In the genomic region with DNA sequence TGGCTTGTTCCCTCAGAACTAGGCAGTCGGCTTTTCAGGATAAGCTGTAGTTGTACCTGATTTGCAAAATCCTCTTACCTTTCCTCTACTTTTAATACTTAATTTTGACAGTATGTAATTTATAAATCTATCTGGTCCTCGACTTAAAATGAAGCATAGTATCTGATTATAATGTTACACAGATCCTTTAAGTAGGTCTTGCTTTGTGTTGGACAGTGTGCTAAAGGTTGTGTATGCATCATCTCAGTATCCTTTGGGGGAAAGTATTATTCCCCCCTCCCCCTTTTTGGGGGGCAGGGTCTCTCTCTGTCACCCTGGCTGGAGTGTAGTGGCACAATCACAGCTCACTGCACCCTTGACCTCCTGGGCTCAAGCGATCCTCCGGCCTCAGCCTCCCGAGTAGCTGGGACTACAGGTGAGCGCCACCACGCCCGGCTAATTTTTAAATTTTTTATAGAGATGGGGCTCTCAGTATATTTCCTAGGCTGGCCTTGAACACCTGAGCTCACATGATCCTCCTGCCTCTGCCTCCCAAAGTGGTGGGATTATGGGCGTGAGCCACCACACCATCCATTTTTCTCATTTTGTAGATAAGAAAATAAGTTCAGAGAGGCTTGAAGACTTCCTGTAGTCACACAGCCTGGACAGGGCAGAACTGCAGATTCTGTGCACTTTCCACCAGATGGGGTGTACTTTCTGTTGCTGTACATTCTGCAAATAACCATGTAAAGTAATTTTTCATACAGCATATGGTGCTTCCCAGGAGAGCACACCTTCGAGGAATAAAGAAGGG, we compare ENCODE assay signal across 2 cellular contexts.
TF ChIP-seq lines count a peak whose summit lies in the region.

No MANE protein-coding gene starts in this region.

TF ChIP-seq in HCT116, 20 proteins besides CTCF, POLR2A, EP300 and RAD21:
- no peak for TF ChIP-seq SRF (IDR thresholded peaks at IDR 0.05; ENCODE audit: low read depth)
- 0 out of 2 replicates have a peak, but pooled peaks have one; percentile 2 for TF ChIP-seq JUND (IDR thresholded peaks at IDR 0.05)
- no peak; the same call in 1 of the 2 replicates for TF ChIP-seq ELF1 (IDR thresholded peaks at IDR 0.05; ENCODE audit: borderline replicate concordance, low read depth)

TF ChIP-seq in K562, 482 proteins besides CTCF, POLR2A, EP300 and RAD21 (continues in another document):
- TF ChIP-seq, protein P1, sequence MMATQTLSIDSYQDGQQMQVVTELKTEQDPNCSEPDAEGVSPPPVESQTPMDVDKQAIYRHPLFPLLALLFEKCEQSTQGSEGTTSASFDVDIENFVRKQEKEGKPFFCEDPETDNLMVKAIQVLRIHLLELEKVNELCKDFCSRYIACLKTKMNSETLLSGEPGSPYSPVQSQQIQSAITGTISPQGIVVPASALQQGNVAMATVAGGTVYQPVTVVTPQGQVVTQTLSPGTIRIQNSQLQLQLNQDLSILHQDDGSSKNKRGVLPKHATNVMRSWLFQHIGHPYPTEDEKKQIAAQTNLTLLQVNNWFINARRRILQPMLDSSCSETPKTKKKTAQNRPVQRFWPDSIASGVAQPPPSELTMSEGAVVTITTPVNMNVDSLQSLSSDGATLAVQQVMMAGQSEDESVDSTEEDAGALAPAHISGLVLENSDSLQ (IDR thresholded peaks at IDR 0.05) = no peak
- no peak for TF ChIP-seq ZNF146 (CRISPR knock-in tag; IDR thresholded peaks at IDR 0.05; ENCODE audit: unreplicated experiment)
- TF ChIP-seq ZNF12 (CRISPR knock-in tag; IDR thresholded peaks at IDR 0.05) = no peak
- no peak for TF ChIP-seq KAT8 (IDR thresholded peaks at IDR 0.05; ENCODE audit: low read depth)
- TF ChIP-seq, protein P2, sequence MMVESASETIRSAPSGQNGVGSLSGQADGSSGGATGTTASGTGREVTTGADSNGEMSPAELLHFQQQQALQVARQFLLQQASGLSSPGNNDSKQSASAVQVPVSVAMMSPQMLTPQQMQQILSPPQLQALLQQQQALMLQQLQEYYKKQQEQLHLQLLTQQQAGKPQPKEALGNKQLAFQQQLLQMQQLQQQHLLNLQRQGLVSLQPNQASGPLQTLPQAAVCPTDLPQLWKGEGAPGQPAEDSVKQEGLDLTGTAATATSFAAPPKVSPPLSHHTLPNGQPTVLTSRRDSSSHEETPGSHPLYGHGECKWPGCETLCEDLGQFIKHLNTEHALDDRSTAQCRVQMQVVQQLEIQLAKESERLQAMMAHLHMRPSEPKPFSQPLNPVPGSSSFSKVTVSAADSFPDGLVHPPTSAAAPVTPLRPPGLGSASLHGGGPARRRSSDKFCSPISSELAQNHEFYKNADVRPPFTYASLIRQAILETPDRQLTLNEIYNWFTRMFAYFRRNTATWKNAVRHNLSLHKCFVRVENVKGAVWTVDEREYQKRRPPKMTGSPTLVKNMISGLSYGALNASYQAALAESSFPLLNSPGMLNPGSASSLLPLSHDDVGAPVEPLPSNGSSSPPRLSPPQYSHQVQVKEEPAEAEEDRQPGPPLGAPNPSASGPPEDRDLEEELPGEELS (CRISPR knock-in tag; IDR thresholded peaks at IDR 0.05; ENCODE audit: borderline replicate concordance) = peak; percentile 54; the same call in 1 of the 2 replicates
- no peak for TF ChIP-seq ZKSCAN1 (IDR thresholded peaks at IDR 0.05; ENCODE audit: low read depth, low read length)
- TF ChIP-seq HMG20A (CRISPR knock-in tag; conservative IDR thresholded peaks at IDR 0.05) = 0 out of 2 replicates have a peak, but pooled peaks have one; percentile 64
- no peak for TF ChIP-seq BMI1 (IDR thresholded peaks at IDR 0.05; ENCODE audit: low read length)
- peak; percentile 43 for TF ChIP-seq ZFP36 (IDR thresholded peaks at IDR 0.05; ENCODE audit: low read depth, low read length, partially characterized antibody)
- no peak for TF ChIP-seq ASH1L (IDR thresholded peaks at IDR 0.05; ENCODE audit: borderline replicate concordance, low read depth, partially characterized antibody)
- TF ChIP-seq KLF13 (tag; IDR thresholded peaks at IDR 0.05; ENCODE audit: borderline replicate concordance, low read depth) = 0 out of 2 replicates have a peak, but pooled peaks have one; percentile 10
- TF ChIP-seq ZNF324 (CRISPR knock-in tag; IDR thresholded peaks at IDR 0.05) = 0 out of 2 replicates have a peak, but pooled peaks have one; percentile 10
- no peak for TF ChIP-seq PTTG1 (tag; IDR thresholded peaks at IDR 0.05; ENCODE audit: low read depth)
- TF ChIP-seq, protein P3, sequence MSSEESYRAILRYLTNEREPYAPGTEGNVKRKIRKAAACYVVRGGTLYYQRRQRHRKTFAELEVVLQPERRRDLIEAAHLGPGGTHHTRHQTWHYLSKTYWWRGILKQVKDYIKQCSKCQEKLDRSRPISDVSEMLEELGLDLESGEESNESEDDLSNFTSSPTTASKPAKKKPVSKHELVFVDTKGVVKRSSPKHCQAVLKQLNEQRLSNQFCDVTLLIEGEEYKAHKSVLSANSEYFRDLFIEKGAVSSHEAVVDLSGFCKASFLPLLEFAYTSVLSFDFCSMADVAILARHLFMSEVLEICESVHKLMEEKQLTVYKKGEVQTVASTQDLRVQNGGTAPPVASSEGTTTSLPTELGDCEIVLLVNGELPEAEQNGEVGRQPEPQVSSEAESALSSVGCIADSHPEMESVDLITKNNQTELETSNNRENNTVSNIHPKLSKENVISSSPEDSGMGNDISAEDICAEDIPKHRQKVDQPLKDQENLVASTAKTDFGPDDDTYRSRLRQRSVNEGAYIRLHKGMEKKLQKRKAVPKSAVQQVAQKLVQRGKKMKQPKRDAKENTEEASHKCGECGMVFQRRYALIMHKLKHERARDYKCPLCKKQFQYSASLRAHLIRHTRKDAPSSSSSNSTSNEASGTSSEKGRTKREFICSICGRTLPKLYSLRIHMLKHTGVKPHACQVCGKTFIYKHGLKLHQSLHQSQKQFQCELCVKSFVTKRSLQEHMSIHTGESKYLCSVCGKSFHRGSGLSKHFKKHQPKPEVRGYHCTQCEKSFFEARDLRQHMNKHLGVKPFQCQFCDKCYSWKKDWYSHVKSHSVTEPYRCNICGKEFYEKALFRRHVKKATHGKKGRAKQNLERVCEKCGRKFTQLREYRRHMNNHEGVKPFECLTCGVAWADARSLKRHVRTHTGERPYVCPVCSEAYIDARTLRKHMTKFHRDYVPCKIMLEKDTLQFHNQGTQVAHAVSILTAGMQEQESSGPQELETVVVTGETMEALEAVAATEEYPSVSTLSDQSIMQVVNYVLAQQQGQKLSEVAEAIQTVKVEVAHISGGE (CRISPR knock-in tag; IDR thresholded peaks at IDR 0.05) = 0 out of 6 replicates have a peak, but pooled peaks of 1 of the 3 experiments have one; percentile 41
- no peak for TF ChIP-seq FOXA1 (IDR thresholded peaks at IDR 0.05; ENCODE audit: borderline replicate concordance)
- no peak for TF ChIP-seq ZNF589 (CRISPR knock-in tag; IDR thresholded peaks at IDR 0.05; ENCODE audit: low read depth)
- TF ChIP-seq FOXP1 (CRISPR knock-in tag; IDR thresholded peaks at IDR 0.05) = 0 out of 2 replicates have a peak, but pooled peaks have one; percentile 27
- no peak for TF ChIP-seq FOXA3 (CRISPR knock-in tag; conservative IDR thresholded peaks at IDR 0.05 in 1 of 2, IDR thresholded peaks at IDR 0.05 in 1 of 2)
- peak; percentile 71 to 74 for TF ChIP-seq NRF1 (conservative IDR thresholded peaks at IDR 0.05 in 1 of 2, IDR thresholded peaks at IDR 0.05 in 1 of 2)
- peak; percentile 61 for TF ChIP-seq RBM25 (IDR thresholded peaks at IDR 0.05; ENCODE audit: low read depth, low read length, severe bottlenecking)
- TF ChIP-seq ZFX (CRISPR knock-in tag; IDR thresholded peaks at IDR 0.05) = 0 out of 2 replicates have a peak, but pooled peaks have one; percentile 17
- no peak for TF ChIP-seq XRCC3 (IDR thresholded peaks at IDR 0.05)
- no peak for TF ChIP-seq ZNF408 (CRISPR knock-in tag; IDR thresholded peaks at IDR 0.05; ENCODE audit: low read depth)
- TF ChIP-seq, protein P4, sequence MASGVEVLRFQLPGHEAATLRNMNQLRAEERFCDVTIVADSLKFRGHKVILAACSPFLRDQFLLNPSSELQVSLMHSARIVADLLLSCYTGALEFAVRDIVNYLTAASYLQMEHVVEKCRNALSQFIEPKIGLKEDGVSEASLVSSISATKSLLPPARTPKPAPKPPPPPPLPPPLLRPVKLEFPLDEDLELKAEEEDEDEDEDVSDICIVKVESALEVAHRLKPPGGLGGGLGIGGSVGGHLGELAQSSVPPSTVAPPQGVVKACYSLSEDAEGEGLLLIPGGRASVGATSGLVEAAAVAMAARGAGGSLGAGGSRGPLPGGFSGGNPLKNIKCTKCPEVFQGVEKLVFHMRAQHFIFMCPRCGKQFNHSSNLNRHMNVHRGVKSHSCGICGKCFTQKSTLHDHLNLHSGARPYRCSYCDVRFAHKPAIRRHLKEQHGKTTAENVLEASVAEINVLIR (CRISPR knock-in tag; IDR thresholded peaks at IDR 0.05) = no peak
- TF ChIP-seq, protein P5, sequence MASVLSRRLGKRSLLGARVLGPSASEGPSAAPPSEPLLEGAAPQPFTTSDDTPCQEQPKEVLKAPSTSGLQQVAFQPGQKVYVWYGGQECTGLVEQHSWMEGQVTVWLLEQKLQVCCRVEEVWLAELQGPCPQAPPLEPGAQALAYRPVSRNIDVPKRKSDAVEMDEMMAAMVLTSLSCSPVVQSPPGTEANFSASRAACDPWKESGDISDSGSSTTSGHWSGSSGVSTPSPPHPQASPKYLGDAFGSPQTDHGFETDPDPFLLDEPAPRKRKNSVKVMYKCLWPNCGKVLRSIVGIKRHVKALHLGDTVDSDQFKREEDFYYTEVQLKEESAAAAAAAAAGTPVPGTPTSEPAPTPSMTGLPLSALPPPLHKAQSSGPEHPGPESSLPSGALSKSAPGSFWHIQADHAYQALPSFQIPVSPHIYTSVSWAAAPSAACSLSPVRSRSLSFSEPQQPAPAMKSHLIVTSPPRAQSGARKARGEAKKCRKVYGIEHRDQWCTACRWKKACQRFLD (CRISPR knock-in tag; IDR thresholded peaks at IDR 0.05) = 0 out of 2 replicates have a peak, but pooled peaks have one; percentile 49
- TF ChIP-seq EHMT2 (IDR thresholded peaks at IDR 0.05) = no peak
- TF ChIP-seq, protein P6, sequence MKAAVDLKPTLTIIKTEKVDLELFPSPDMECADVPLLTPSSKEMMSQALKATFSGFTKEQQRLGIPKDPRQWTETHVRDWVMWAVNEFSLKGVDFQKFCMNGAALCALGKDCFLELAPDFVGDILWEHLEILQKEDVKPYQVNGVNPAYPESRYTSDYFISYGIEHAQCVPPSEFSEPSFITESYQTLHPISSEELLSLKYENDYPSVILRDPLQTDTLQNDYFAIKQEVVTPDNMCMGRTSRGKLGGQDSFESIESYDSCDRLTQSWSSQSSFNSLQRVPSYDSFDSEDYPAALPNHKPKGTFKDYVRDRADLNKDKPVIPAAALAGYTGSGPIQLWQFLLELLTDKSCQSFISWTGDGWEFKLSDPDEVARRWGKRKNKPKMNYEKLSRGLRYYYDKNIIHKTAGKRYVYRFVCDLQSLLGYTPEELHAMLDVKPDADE (conservative IDR thresholded peaks at IDR 0.05; ENCODE audit: control insufficient read depth, low read depth, low read length) = no peak
- no peak for TF ChIP-seq ZNF217 (CRISPR knock-in tag; IDR thresholded peaks at IDR 0.05)
- no peak for TF ChIP-seq NBN (IDR thresholded peaks at IDR 0.05; ENCODE audit: low read depth)
- TF ChIP-seq SIN3A (IDR thresholded peaks at IDR 0.05; ENCODE audit: borderline replicate concordance in 2 of 2, control insufficient read depth in 1 of 2, low read depth in 2 of 2, low read length in 2 of 2) = 0 out of 4 replicates have a peak, but pooled peaks of 1 of the 2 experiments have one; percentile 27
- TF ChIP-seq KDM1A (IDR thresholded peaks at IDR 0.05) = peak in 1 of 2 experiments; percentile 59; a peak in 2 of 4 replicates
- TF ChIP-seq SPI1 (IDR thresholded peaks at IDR 0.05; ENCODE audit: borderline replicate concordance, low read depth, low read length) = no peak
- TF ChIP-seq FOSL1 (tag; conservative IDR thresholded peaks at IDR 0.05) = 0 out of 2 replicates have a peak, but pooled peaks have one; percentile 29
- peak; percentile 59; the same call in 1 of the 2 replicates for TF ChIP-seq BCOR (IDR thresholded peaks at IDR 0.05)
- no peak for TF ChIP-seq PCBP1 (IDR thresholded peaks at IDR 0.05; ENCODE audit: low read depth, low read length, poor library complexity, severe bottlenecking)
- no peak for TF ChIP-seq SNIP1 (IDR thresholded peaks at IDR 0.05; ENCODE audit: low read depth)
- no peak for TF ChIP-seq HDAC2 (IDR thresholded peaks at IDR 0.05)
- no peak for TF ChIP-seq U2AF1 (optimal IDR thresholded peaks at IDR 0.05; ENCODE audit: low read depth, low read length)
- TF ChIP-seq ADNP (tag; IDR thresholded peaks at IDR 0.05) = peak; percentile 47; the same call in 1 of the 2 replicates
- no peak for TF ChIP-seq CTBP1 (IDR thresholded peaks at IDR 0.05; ENCODE audit: borderline replicate concordance)
- no peak for TF ChIP-seq NCOA4 (IDR thresholded peaks at IDR 0.05; ENCODE audit: partially characterized antibody)
- no peak for TF ChIP-seq CHD4 (IDR thresholded peaks at IDR 0.05; ENCODE audit: insufficient read depth, insufficient replicate concordance, low read depth, low read length, poor library complexity, severe bottlenecking)
- no peak for TF ChIP-seq ZSCAN32 (CRISPR knock-in tag; IDR thresholded peaks at IDR 0.05)
